Comparison of ENCODE assay signal across 13 cellular contexts in the genomic region with DNA sequence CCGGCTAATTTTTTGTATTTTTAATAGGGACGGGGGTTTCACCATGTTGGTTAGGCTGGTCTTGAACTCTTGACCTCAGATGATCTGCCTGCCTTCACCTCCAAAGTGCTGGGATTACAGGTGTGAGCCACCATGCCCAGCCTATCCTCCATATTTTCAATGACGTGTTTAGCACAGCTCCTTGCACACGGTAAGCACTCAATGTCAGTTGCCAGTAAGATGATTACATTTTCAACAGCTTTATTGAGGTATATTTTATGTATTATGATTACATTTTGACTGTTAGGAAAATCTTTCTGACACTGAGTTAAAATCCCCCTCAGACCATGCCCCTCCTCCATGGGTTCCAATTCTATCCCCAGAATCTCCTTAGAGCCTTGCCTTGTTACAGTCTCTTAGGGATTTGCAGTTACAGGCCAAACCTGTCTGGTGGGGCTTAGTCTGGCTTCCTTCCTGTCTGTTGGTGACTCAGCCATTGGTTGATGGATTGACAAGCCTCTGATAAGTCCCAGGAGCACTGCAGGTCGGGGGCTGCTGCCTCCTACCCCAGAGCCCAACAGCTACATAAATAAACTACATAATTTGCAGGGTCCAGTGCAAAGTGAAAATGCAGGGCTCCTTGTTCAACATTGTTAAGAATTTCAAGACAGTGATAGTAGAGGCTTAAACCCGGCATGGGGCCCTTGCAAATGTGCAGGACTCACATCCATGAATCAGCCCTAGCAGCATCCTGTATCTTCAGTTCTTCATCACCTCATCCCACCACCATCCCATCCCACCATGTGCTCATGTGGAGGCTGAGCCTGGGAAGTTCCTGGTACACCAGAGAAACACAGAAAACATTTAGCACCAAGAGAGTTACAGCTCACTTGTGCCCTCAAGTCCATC. TPM values are rescaled to one million over a fixed set of nuclear protein-coding genes. Genes with fewer than 3 reads are reported as not detected.
DNase-seq lines count a peak whose midpoint lies in the region; ATAC-seq and TF ChIP-seq lines count a peak whose summit lies in the region.
"Had no signal": no experiment of that assay in that cellular context is flagged by ENCODE, and none has a peak within 500 bp of the region (broad histone marks: within the 10 kb centered on the region; RNA-seq: fewer than 3 reads in every experiment).

No MANE protein-coding gene starts in this region.

- intact Hi-C loops in Caco-2 (cut with micrococcal nuclease; ENCODE audit: unreplicated experiment) (no loop called here), CD14-positive monocyte (cut with micrococcal nuclease) (no loop called here)

- DNase-seq in Caco-2 (peak; percentile 42 to 46), kidney tubule cell (ENCODE audit: low spot score) (peak; percentile 72), CD14-positive monocyte (ENCODE audit: low spot score) (no peak), NCI-H2171 treated with DMSO at 0.1 percent for 48 hours (lab: John Stamatoyannopoulos, UW) (no peak)
- peak; percentile 57 for DNase-seq in Jurkat, Clone E6-1 (ENCODE audit: low read depth, low spot score)
- no peak for DNase-seq in stimulated activated CD4-positive, alpha-beta T cell treated with anti-CD3 and anti-CD28 coated beads, Interleukin-15, amount 100 ng/mL, for 24 hours
- DNase-seq: activated T-cell treated with anti-CD3 and anti-CD28 coated beads, Interleukin-2, amount 50 U/mL, for 4 hours; DMS79 treated with DMSO at 0.1 percent for 48 hours; small intestine had no signal

- POLR2A ChIA-PET in Caco-2 (lab: Charles Lee) = no interaction called here

- no peaks in the 10 kb centered on the region for H3K27me3 ChIP-seq in Caco-2 (replicated peaks; ENCODE audit: control insufficient read depth, insufficient read depth, low read length)
- H3K27me3 ChIP-seq: SJSA1 had no signal

- no peaks in the 10 kb centered on the region for H3K27me3 Mint-ChIP-seq in Caco-2 (ENCODE audit: insufficient read depth, unreplicated experiment)
- H3K27me3 Mint-ChIP-seq in CD14-positive monocyte (ENCODE audit: low read depth in 3 of 3) = no peaks in the 10 kb centered on the region

- H3K4me3 ChIP-seq in Caco-2 (ENCODE audit: low read depth, low read length) = no peak overlapping the region
- no peak overlapping the region for H3K4me3 ChIP-seq in Jurkat, Clone E6-1 (ENCODE audit: low read length)
- H3K4me3 ChIP-seq: lung, SJSA1 had no signal

- no peaks in the 10 kb centered on the region for H3K36me3 ChIP-seq in Caco-2 (ENCODE audit: control insufficient read depth, insufficient read depth, low read length)
- H3K36me3 ChIP-seq: SJSA1 had no signal

- H3K36me3 Mint-ChIP-seq in Caco-2 (ENCODE audit: insufficient read depth, unreplicated experiment) = no peaks in the 10 kb centered on the region
- H3K36me3 Mint-ChIP-seq in CD14-positive monocyte = no peaks in the 10 kb centered on the region

- BruUV-seq in Caco-2 (replicated peaks; lab: Mats Ljungman, UMichigan) = no TSS peak

- H3K4me1 ChIP-seq in Caco-2 = peaks cover 11% of the 10 kb centered on the region; the same call in 1 of the 2 replicates

- H3K27ac ChIP-seq in VCaP = peak overlapping the region; percentile 33; the same call in 1 of the 2 replicates
- H3K27ac ChIP-seq: SJSA1 had no signal

- ATAC-seq in HG03439 (IDR thresholded peaks at IDR 0.05; ENCODE audit: unreplicated experiment) = no peak
- ATAC-seq: activated T-cell treated with anti-CD3 and anti-CD28 coated beads, Interleukin-2, amount 50 U/mL, for 4 hours had no signal

- H3K9me3 Mint-ChIP-seq in Caco-2 (ENCODE audit: unreplicated experiment) = no peaks in the 10 kb centered on the region
- H3K9me3 Mint-ChIP-seq in CD14-positive monocyte = no peaks in the 10 kb centered on the region
- H3K9me3 Mint-ChIP-seq: activated T-cell treated with anti-CD3 and anti-CD28 coated beads, Interleukin-2, amount 50 U/mL, for 4 hours had no signal

- H3K4me3 Mint-ChIP-seq in Caco-2 (ENCODE audit: unreplicated experiment) (no peak overlapping the region), CD14-positive monocyte (no peak overlapping the region)
- H3K4me3 Mint-ChIP-seq: activated T-cell treated with anti-CD3 and anti-CD28 coated beads, Interleukin-2, amount 50 U/mL, for 4 hours had no signal

- TF ChIP-seq CTCF in Caco-2 (IDR thresholded peaks at IDR 0.05; ENCODE audit: insufficient read depth in 1 of 2, low read depth in 1 of 2, low read length in 1 of 2, severe bottlenecking in 1 of 2, unreplicated experiment in 1 of 2) = no peak
- no peak for TF ChIP-seq CTCF in VCaP (conservative IDR thresholded peaks at IDR 0.05)
- no peak for TF ChIP-seq CTCF in CD14-positive monocyte (IDR thresholded peaks at IDR 0.05)

- H3K27ac Mint-ChIP-seq in Caco-2 (ENCODE audit: unreplicated experiment) = no peak overlapping the region
- H3K27ac Mint-ChIP-seq in CD14-positive monocyte = no peak overlapping the region

- H3K4me1 Mint-ChIP-seq in Caco-2 (ENCODE audit: low read depth, unreplicated experiment) = no peaks in the 10 kb centered on the region
- H3K4me1 Mint-ChIP-seq in CD14-positive monocyte = peaks cover 24% of the 10 kb centered on the region

- CTCF ChIA-PET in Caco-2 (lab: Charles Lee) = no interaction called here

- H3K9me3 ChIP-seq in Caco-2 = no peaks in the 10 kb centered on the region
- H3K9me3 ChIP-seq: SJSA1 had no signal

RNA-seq across cellular contexts. Expression of a gene that starts 23.4 kb away (rescaled TPM):
- total RNA-seq in Caco-2 (2022) = 38.4 and 40.2 TPM in 2 replicates
- 24.2 TPM for polyA plus RNA-seq in Jurkat, Clone E6-1 (2012; ENCODE audit: insufficient read depth, insufficient read length)
- polyA plus RNA-seq in CD14-positive monocyte = 1 to 10 TPM; 6.2 to 8.5 TPM

RNA-seq across cellular contexts. Expression of a gene that starts 41.8 kb away (rescaled TPM):
- 3.2 and 3.7 TPM in 2 replicates for total RNA-seq in Caco-2 (2022)
- polyA plus RNA-seq in Jurkat, Clone E6-1 (2012; ENCODE audit: insufficient read depth, insufficient read length) = not detected
- polyA plus RNA-seq in CD14-positive monocyte = under 1 TPM in 1 of 2 donors, not detected in 1; 0.28 TPM
- total RNA-seq: SJSA1 had no signal

RNA-seq across cellular contexts. Expression of a gene that starts 51.5 kb away (rescaled TPM):
- 15.8 and 17.1 TPM in 2 replicates for total RNA-seq in Caco-2 (2022)
- 3.2 TPM for polyA plus RNA-seq in Jurkat, Clone E6-1 (2012; ENCODE audit: insufficient read depth, insufficient read length)
- 10 to 100 TPM; 15.8 to 17.5 TPM for polyA plus RNA-seq in CD14-positive monocyte

Comparison
In these comparisons a context has a peak if more than half of its experiments do, and no peak if none do; other contexts are left out.
1. DNase-seq: peak in Caco-2 (2 of 2), Jurkat, Clone E6-1 (single experiment) and kidney tubule cell (single experiment); none in stimulated activated CD4-positive, alpha-beta T cell treated with anti-CD3 and anti-CD28 coated beads, Interleukin-15, amount 100 ng/mL, for 24 hours (single experiment), CD14-positive monocyte (single experiment) and NCI-H2171 treated with DMSO at 0.1 percent for 48 hours (single experiment).